ENCODE assay signal across 28 cellular contexts in the genomic region with DNA sequence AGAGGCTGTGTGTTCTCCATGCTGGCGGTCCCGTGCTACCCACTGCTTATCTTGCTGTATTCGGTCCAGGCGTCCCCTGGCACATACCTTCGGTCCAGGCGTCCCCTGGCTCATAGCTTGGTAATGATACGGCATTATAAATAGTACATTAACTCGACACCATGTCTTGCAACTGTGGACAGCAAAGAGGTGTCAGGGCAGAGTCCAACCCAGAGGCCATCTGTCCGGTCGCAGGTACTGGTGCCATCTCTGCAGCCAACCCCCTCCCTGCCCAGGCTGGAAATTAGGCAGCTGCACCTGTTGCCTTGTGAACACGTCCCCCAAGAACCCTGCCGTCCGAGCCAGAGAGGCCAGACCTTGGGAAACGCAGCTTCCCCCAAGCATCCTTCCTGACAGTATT.
"Had no signal": no experiment of that assay in that cellular context is flagged by ENCODE, and none has a peak within 500 bp of the region (broad histone marks: within the 10 kb centered on the region; RNA-seq: fewer than 3 reads in every experiment).

No MANE protein-coding gene starts in this region.

- H3K27me3 Mint-ChIP-seq: activated CD4-positive, alpha-beta memory T cell treated with anti-CD3 and anti-CD28 coated beads, Interleukin-2, amount 10 ng/mL, durations not matched to agents 7 days and 5 days; activated CD4-positive, alpha-beta T cell treated with anti-CD3 and anti-CD28 coated beads for 36 hours had no signal

- H3K9ac ChIP-seq: KMS-11 had no signal

- H3K4me1 Mint-ChIP-seq: activated CD4-positive, alpha-beta memory T cell treated with anti-CD3 and anti-CD28 coated beads, Interleukin-2, amount 10 ng/mL, durations not matched to agents 7 days and 5 days; activated CD4-positive, alpha-beta T cell treated with anti-CD3 and anti-CD28 coated beads for 36 hours; activated naive CD8-positive, alpha-beta T cell treated with anti-CD3 and anti-CD28 coated beads, Interleukin-2, amount 10 ng/mL, durations not matched to agents 7 days and 5 days; T-cell had no signal

- H3K27me3 ChIP-seq: adrenal gland, Peyer's patch had no signal

- H3K27ac Mint-ChIP-seq: activated CD4-positive, alpha-beta memory T cell treated with anti-CD3 and anti-CD28 coated beads, Interleukin-2, amount 10 ng/mL, durations not matched to agents 7 days and 5 days; activated CD4-positive, alpha-beta T cell treated with anti-CD3 and anti-CD28 coated beads for 36 hours; activated naive CD8-positive, alpha-beta T cell treated with anti-CD3 and anti-CD28 coated beads, Interleukin-2, amount 10 ng/mL, durations not matched to agents 7 days and 5 days; activated T-helper 2 cell treated with anti-CD3 and anti-CD28 coated beads, Interferon-gamma antibody, Interleukin-2, Interleukin-4, amounts not matched to agents 10 μg/mL and 5 μg/mL and 100 μg/mL, durations not matched to agents 14 hours and 24 hours and 36 hours; T-cell had no signal

- H3K27ac ChIP-seq: adrenal gland, KMS-11, Peyer's patch, RWPE1, SK-N-MC, VCaP had no signal

- H3K4me3 ChIP-seq: adrenal gland, Peyer's patch, SK-N-MC had no signal

- H3K9me3 Mint-ChIP-seq: activated naive CD8-positive, alpha-beta T cell treated with anti-CD3 and anti-CD28 coated beads, Interleukin-2, amount 10 ng/mL, durations not matched to agents 7 days and 5 days; activated T-helper 2 cell treated with anti-CD3 and anti-CD28 coated beads, Interferon-gamma antibody, Interleukin-2, Interleukin-4, amounts not matched to agents 10 μg/mL and 5 μg/mL and 100 μg/mL, durations not matched to agents 14 hours and 24 hours and 36 hours; T-cell had no signal

- H3K4me2 ChIP-seq: KMS-11 had no signal

- H3K4me3 Mint-ChIP-seq: activated CD4-positive, alpha-beta memory T cell treated with anti-CD3 and anti-CD28 coated beads, Interleukin-2, amount 10 ng/mL, durations not matched to agents 7 days and 5 days; activated CD4-positive, alpha-beta T cell treated with anti-CD3 and anti-CD28 coated beads for 36 hours; activated naive CD8-positive, alpha-beta T cell treated with anti-CD3 and anti-CD28 coated beads, Interleukin-2, amount 10 ng/mL, durations not matched to agents 7 days and 5 days; T-cell had no signal

- H3K36me3 ChIP-seq: adrenal gland, Peyer's patch had no signal

- H3K36me3 Mint-ChIP-seq: activated naive CD8-positive, alpha-beta T cell treated with anti-CD3 and anti-CD28 coated beads, Interleukin-2, amount 10 ng/mL, durations not matched to agents 7 days and 5 days; T-cell had no signal

- DNase-seq: activated CD4-positive, alpha-beta memory T cell treated with anti-CD3 and anti-CD28 coated beads, Interleukin-2, amount 10 ng/mL, durations not matched to agents 7 days and 5 days; activated CD4-positive, alpha-beta T cell treated with anti-CD3 and anti-CD28 coated beads for 36 hours; activated CD4-positive, alpha-beta T cell treated with anti-CD3 and anti-CD28 coated beads, Interleukin-2, amount 50 U/mL, for 1 hour; activated CD4-positive, CD25-positive, alpha-beta regulatory T cell; activated naive CD4-positive, alpha-beta T cell treated with anti-CD3 and anti-CD28 coated beads, Interleukin-2, amount 50 U/mL, for 16 hours; activated naive CD8-positive, alpha-beta T cell treated with anti-CD3 and anti-CD28 coated beads, Interleukin-2, amount 10 ng/mL, durations not matched to agents 7 days and 5 days; activated T-cell treated with anti-CD3 and anti-CD28 coated beads for 4 hours; activated T-cell treated with anti-CD3 and anti-CD28 coated beads, Interleukin-2, amount 50 U/mL, for 48 hours; adrenal gland; anterior cingulate cortex; NCI-H1092; NCI-H1417; NCI-H2029; NCI-H2107; NCI-H345; NCI-H510A; NCI-H526 treated with DMSO at 0.1 percent for 48 hours; NCI-H82; SIG-M5; T-cell; T-helper 2 cell; T1000 had no signal

- H3K4me1 ChIP-seq: adrenal gland, Peyer's patch had no signal

- ATAC-seq: activated CD4-positive, alpha-beta T cell treated with anti-CD3 and anti-CD28 coated beads for 36 hours; T-cell had no signal

- H3K9me3 ChIP-seq: adrenal gland, Peyer's patch had no signal
